In genomic region chr3:81451611-81452010, GRCh38 we compare ENCODE assay signal across 20 cellular contexts.
DNase-seq lines count a peak whose midpoint lies in the region; TF ChIP-seq lines count a peak whose summit lies in the region.
"Had no signal": no experiment of that assay in that cellular context is flagged by ENCODE, and none has a peak within 500 bp of the region (broad histone marks: within the 10 kb centered on the region; RNA-seq: fewer than 3 reads in every experiment).

No MANE protein-coding gene starts in this region.

- no TSS peak for BruUV-seq in MCF 10A (replicated peaks; lab: Mats Ljungman, UMichigan)

- CTCF ChIA-PET in MCF 10A (lab: Yijun Ruan, JAX) = interaction anchor here (0.8 kb wide), 1 partner anchor 39 kb away, joined by 3 read pairs; no protein-coding TSS in a partner anchor

- H3K4me3 Mint-ChIP-seq in MCF 10A (ENCODE audit: unreplicated experiment) = no peak overlapping the region
- H3K4me3 Mint-ChIP-seq: brain; CD4-positive, alpha-beta memory T cell; T-helper 1 cell treated with Interleukin-12 subunit alpha and Interleukin-12 subunit beta and Interleukin-4 antibody, amounts not matched to agents 30 μg/mL and 1 μg/mL, for 36 hours had no signal

- POLR2A ChIA-PET in MCF 10A (lab: Yijun Ruan, JAX) = interaction anchor here (0.8 kb wide), 1 partner anchor 12 kb away, joined by 3 read pairs; no protein-coding TSS in a partner anchor

- intact Hi-C loops in MCF 10A (cut with micrococcal nuclease) = no loop called here
- intact Hi-C loops in breast epithelium (cut with DNase I; ENCODE audit: low total_unique reads) = no loop called here

- H3K4me1 Mint-ChIP-seq in MCF 10A (ENCODE audit: insufficient read depth, unreplicated experiment) = no peaks in the 10 kb centered on the region
- H3K4me1 Mint-ChIP-seq: CD4-positive, alpha-beta memory T cell had no signal

- no peak for TF ChIP-seq CTCF in MCF 10A (IDR thresholded peaks at IDR 0.05; ENCODE audit: unreplicated experiment)
- TF ChIP-seq CTCF in breast epithelium (IDR thresholded peaks at IDR 0.05) = no peak
- no peak for TF ChIP-seq CTCF in fibroblast of the aortic adventitia (IDR thresholded peaks at IDR 0.05; ENCODE audit: insufficient read depth, low read length)
- no peak for TF ChIP-seq CTCF in coronary artery (IDR thresholded peaks at IDR 0.05)
- TF ChIP-seq CTCF in suprapubic skin (IDR thresholded peaks at IDR 0.05) = no peak

- H3K36me3 ChIP-seq in breast epithelium (no peaks in the 10 kb centered on the region), adipocyte (ENCODE audit: control insufficient read depth, insufficient read depth, low read length, severe bottlenecking) (no peaks in the 10 kb centered on the region), subcutaneous abdominal adipose tissue (ENCODE audit: control insufficient read depth in 5 of 5, insufficient read depth in 5 of 5, low read length in 5 of 5) (no peaks in the 10 kb centered on the region), suprapubic skin (no peaks in the 10 kb centered on the region)
- H3K36me3 ChIP-seq: heart left ventricle had no signal

- H3K9me3 ChIP-seq in breast epithelium (no peaks in the 10 kb centered on the region), adipocyte (ENCODE audit: control insufficient read depth, low read length) (no peaks in the 10 kb centered on the region), subcutaneous abdominal adipose tissue (ENCODE audit: control insufficient read depth in 5 of 5, low read length in 5 of 5) (peaks cover 0 to 2% (median 0%) of the 10 kb centered on the region in 5 donors), suprapubic skin (no peaks in the 10 kb centered on the region)
- H3K9me3 ChIP-seq: psoas muscle had no signal

- H3K9me3 Mint-ChIP-seq in MCF 10A (ENCODE audit: unreplicated experiment) = no peaks in the 10 kb centered on the region
- H3K9me3 Mint-ChIP-seq: CD4-positive, alpha-beta memory T cell; T-helper 1 cell treated with Interleukin-12 subunit alpha and Interleukin-12 subunit beta and Interleukin-4 antibody, amounts not matched to agents 30 μg/mL and 1 μg/mL, for 36 hours had no signal

- TF ChIP-seq POLR2A in breast epithelium (IDR thresholded peaks at IDR 0.05) (no peak), suprapubic skin (IDR thresholded peaks at IDR 0.05) (no peak)

- TF ChIP-seq EP300 in suprapubic skin (IDR thresholded peaks at IDR 0.05) = no peak

- no peaks in the 10 kb centered on the region for H3K27me3 ChIP-seq in breast epithelium
- no peaks in the 10 kb centered on the region for H3K27me3 ChIP-seq in adipocyte (replicated peaks; ENCODE audit: control insufficient read depth, insufficient read depth, low read length)
- no peaks in the 10 kb centered on the region for H3K27me3 ChIP-seq in subcutaneous abdominal adipose tissue (ENCODE audit: control insufficient read depth in 5 of 5, insufficient read depth in 4 of 5, low read length in 5 of 5)
- H3K27me3 ChIP-seq in suprapubic skin = no peaks in the 10 kb centered on the region
- H3K27me3 ChIP-seq: heart left ventricle had no signal

- no peak overlapping the region for H3K4me3 ChIP-seq in breast epithelium
- H3K4me3 ChIP-seq in adipocyte (ENCODE audit: low read length) = peak overlapping the region; percentile 53
- no peak overlapping the region for H3K4me3 ChIP-seq in fibroblast of the aortic adventitia (ENCODE audit: low read depth, low read length)
- no peak overlapping the region for H3K4me3 ChIP-seq in subcutaneous abdominal adipose tissue (ENCODE audit: low read depth in 1 of 5, low read length in 5 of 5)
- no peak overlapping the region for H3K4me3 ChIP-seq in coronary artery
- H3K4me3 ChIP-seq in suprapubic skin = no peak overlapping the region
- H3K4me3 ChIP-seq: heart left ventricle, psoas muscle had no signal

- H3K9ac ChIP-seq in adipocyte (ENCODE audit: low read length) = peak overlapping the region; percentile 34
- peak overlapping the region in 2 of 5 donors; percentile 2 to 27 for H3K9ac ChIP-seq in subcutaneous abdominal adipose tissue (ENCODE audit: low read length in 5 of 5)

- H3K4me1 ChIP-seq in breast epithelium (no peaks in the 10 kb centered on the region), adipocyte (ENCODE audit: control insufficient read depth, insufficient read depth, low read length) (peaks cover 50% of the 10 kb centered on the region), subcutaneous abdominal adipose tissue (ENCODE audit: control insufficient read depth in 5 of 5, insufficient read depth in 5 of 5, low read length in 5 of 5) (peaks cover 0 to 41% (median 5%) of the 10 kb centered on the region in 5 donors), suprapubic skin (no peaks in the 10 kb centered on the region)

- no peaks in the 10 kb centered on the region for H3K36me3 Mint-ChIP-seq in MCF 10A (ENCODE audit: insufficient read depth, unreplicated experiment)
- H3K36me3 Mint-ChIP-seq: brain; CD4-positive, alpha-beta memory T cell had no signal

- H3K27ac ChIP-seq in breast epithelium (no peak overlapping the region), subcutaneous abdominal adipose tissue (ENCODE audit: low read depth, low read length) (peak overlapping the region; percentile 58), coronary artery (no peak overlapping the region), suprapubic skin (no peak overlapping the region)
- H3K27ac ChIP-seq: heart left ventricle, psoas muscle, RWPE1 had no signal

- no peaks in the 10 kb centered on the region for H3K27me3 Mint-ChIP-seq in MCF 10A (ENCODE audit: insufficient read depth, unreplicated experiment)
- H3K27me3 Mint-ChIP-seq: CD4-positive, alpha-beta memory T cell had no signal

- DNase-seq in MCF 10A (ENCODE audit: unreplicated experiment) = peak; percentile 33
- no peak for DNase-seq in breast epithelium (ENCODE audit: low spot score in 2 of 2)
- peak; percentile 66 for DNase-seq in adipocyte (ENCODE audit: low read depth)
- peak; percentile 67 for DNase-seq in fibroblast of the aortic adventitia (ENCODE audit: low read depth)
- DNase-seq in coronary artery (ENCODE audit: low spot score) = no peak
- no peak for DNase-seq in suprapubic skin (ENCODE audit: low spot score in 2 of 2)
- no peak for DNase-seq in NCI-H1105 (lab: John Stamatoyannopoulos, UW)
- DNase-seq: 8988T; activated CD4-positive, CD25-positive, alpha-beta regulatory T cell; activated gamma-delta T cell treated with Interleukin-2 at 50 U/mL for 16 hours; CD4-positive, alpha-beta memory T cell; heart left ventricle; MM.1S; NCI-H2029; NCI-H774; psoas muscle had no signal

- H3K27ac Mint-ChIP-seq in MCF 10A (ENCODE audit: low read depth, unreplicated experiment) = no peak overlapping the region
- H3K27ac Mint-ChIP-seq: brain; CD4-positive, alpha-beta memory T cell; T-helper 1 cell treated with Interleukin-12 subunit alpha and Interleukin-12 subunit beta and Interleukin-4 antibody, amounts not matched to agents 30 μg/mL and 1 μg/mL, for 36 hours had no signal

Comparison
In these comparisons a context has a peak if more than half of its experiments do, and no peak if none do; other contexts are left out.
1. DNase-seq: peak in MCF 10A (single experiment), adipocyte (single experiment) and fibroblast of the aortic adventitia (single experiment); none in breast epithelium (0 of 2), coronary artery (single experiment), suprapubic skin (0 of 2) and NCI-H1105 (single experiment).